16 cellular contexts compared by ENCODE assay signal in genomic region chr20:14134004-14134403, GRCh38.
A peak's percentile ranks its signal among the peaks of the same experiment; 100 is the strongest.
DNase-seq lines count a peak whose midpoint lies in the region; ATAC-seq and TF ChIP-seq lines count a peak whose summit lies in the region.
"Had no signal": no experiment of that assay in that cellular context is flagged by ENCODE, and none has a peak within 500 bp of the region (broad histone marks: within the 10 kb centered on the region; RNA-seq: fewer than 3 reads in every experiment).

No MANE protein-coding gene starts in this region.

- no peaks in the 10 kb centered on the region for H3K9me2 ChIP-seq in PC-3 (replicated peaks; ENCODE audit: low read length)

- H3K36me3 ChIP-seq in PC-3 (ENCODE audit: low read depth, low read length) (no peaks in the 10 kb centered on the region), prostate gland (no peaks in the 10 kb centered on the region), body of pancreas (replicated peaks in 1 of 2; ENCODE audit: insufficient read depth in 1 of 2, low read depth in 2 of 2) (no peaks in the 10 kb centered on the region), H7 (replicated peaks; ENCODE audit: control insufficient read depth, insufficient read depth, low read length) (no peaks in the 10 kb centered on the region)
- H3K36me3 ChIP-seq: BLaER1 treated with 17β-estradiol and CSF1 and Interleukin-3, amounts not matched to agents 10 nM and 100 nM had no signal

- CTCF ChIA-PET in PC-3 (lab: Charles Lee) = no interaction called here

- intact Hi-C loops in PC-3 (cut with micrococcal nuclease) (no loop called here), prostate gland (cut with DNase I) (no loop called here), body of pancreas (cut with DNase I) (no loop called here)

- POLR2A ChIA-PET in PC-3 (lab: Charles Lee; ENCODE audit: unreplicated experiment) = no interaction called here

- H3K27me3 ChIP-seq in PC-3 (ENCODE audit: low read length) = no peaks in the 10 kb centered on the region
- no peaks in the 10 kb centered on the region for H3K27me3 ChIP-seq in prostate gland (replicated peaks; ENCODE audit: insufficient read depth)
- H3K27me3 ChIP-seq in body of pancreas = no peaks in the 10 kb centered on the region
- no peaks in the 10 kb centered on the region for H3K27me3 ChIP-seq in H7 (ENCODE audit: control insufficient read depth, insufficient read depth, low read length)
- H3K27me3 ChIP-seq: BLaER1 treated with 17β-estradiol and CSF1 and Interleukin-3, amounts not matched to agents 10 nM and 100 nM had no signal

- H3K9me3 ChIP-seq in PC-3 (ENCODE audit: low read length) = no peaks in the 10 kb centered on the region
- no peaks in the 10 kb centered on the region for H3K9me3 ChIP-seq in prostate gland
- H3K9me3 ChIP-seq in body of pancreas = no peaks in the 10 kb centered on the region
- H3K9me3 ChIP-seq: A549 had no signal

- ATAC-seq in PC-3 = peak; percentile 18; the same call in 1 of the 2 replicates
- no peak for ATAC-seq in body of pancreas
- ATAC-seq: A549; CD8-positive, alpha-beta T cell had no signal

- H3K4me1 ChIP-seq in PC-3 (ENCODE audit: insufficient read depth, low read length) (no peaks in the 10 kb centered on the region), prostate gland (replicated peaks) (no peaks in the 10 kb centered on the region), body of pancreas (no peaks in the 10 kb centered on the region)
- H3K4me1 ChIP-seq: A549; BLaER1 treated with 17β-estradiol and CSF1 and Interleukin-3, amounts not matched to agents 10 nM and 100 nM; Caco-2 had no signal

- H3K4me2 ChIP-seq in PC-3 (ENCODE audit: low read length) = no peak overlapping the region
- H3K4me2 ChIP-seq: A549; BLaER1 treated with 17β-estradiol and CSF1 and Interleukin-3, amounts not matched to agents 10 nM and 100 nM had no signal

- TF ChIP-seq POLR2A in prostate gland (IDR thresholded peaks at IDR 0.05) = no peak
- no peak for TF ChIP-seq POLR2A in body of pancreas (IDR thresholded peaks at IDR 0.05)

- peak; percentile 13 for DNase-seq in HT-29 (ENCODE audit: low spot score)
- DNase-seq in PC-3 = peak; percentile 12
- peak; percentile 14 for DNase-seq in prostate gland (ENCODE audit: low spot score)
- no peak for DNase-seq in body of pancreas
- no peak for DNase-seq in H7
- DNase-seq: AML-193; Caco-2; Calu3; CD4-positive, alpha-beta T cell; CD8-positive, alpha-beta T cell; DMS79 treated with DMSO at 0.1 percent for 48 hours; GF-D8 had no signal

- BruUV-seq in PC-3 (replicated peaks; lab: Mats Ljungman, UMichigan) = no TSS peak

- H3F3A ChIP-seq in PC-3 (ENCODE audit: low read length, unreplicated experiment) = no peaks in the 10 kb centered on the region

- no peak overlapping the region for H3K9ac ChIP-seq in PC-3 (ENCODE audit: low read length)
- H3K9ac ChIP-seq: BLaER1 treated with 17β-estradiol and CSF1 and Interleukin-3, amounts not matched to agents 10 nM and 100 nM had no signal

- H3K27ac ChIP-seq in PC-3 (ENCODE audit: low read length) (no peak overlapping the region), prostate gland (no peak overlapping the region), body of pancreas (no peak overlapping the region)
- H3K27ac ChIP-seq: 22Rv1; A549; BLaER1 treated with 17β-estradiol and CSF1 and Interleukin-3, amounts not matched to agents 10 nM and 100 nM; C4-2B had no signal

- no peaks in the 10 kb centered on the region for H3K79me2 ChIP-seq in PC-3 (ENCODE audit: low read length)

- no peak overlapping the region for H2AFZ ChIP-seq in PC-3 (ENCODE audit: low read length)

- WGBS in prostate gland = 20% methylated on average over 3 of the region's 3 CpGs
- 90 to 95% methylated on average over 3 of the region's 3 CpGs for whole genome bisulfite sequencing in body of pancreas, 2 donors

- no peaks in the 10 kb centered on the region for H4K20me1 ChIP-seq in PC-3 (ENCODE audit: low read length)
- H4K20me1 ChIP-seq: BLaER1 treated with 17β-estradiol and CSF1 and Interleukin-3, amounts not matched to agents 10 nM and 100 nM had no signal

- no peak overlapping the region for H3K4me3 ChIP-seq in PC-3 (ENCODE audit: low read length)
- no peak overlapping the region for H3K4me3 ChIP-seq in prostate gland
- H3K4me3 ChIP-seq in body of pancreas = no peak overlapping the region
- no peak overlapping the region for H3K4me3 ChIP-seq in H7 (ENCODE audit: insufficient read depth, low read depth, low read length)
- H3K4me3 ChIP-seq: A549; BLaER1 treated with 17β-estradiol and CSF1 and Interleukin-3, amounts not matched to agents 10 nM and 100 nM had no signal

- TF ChIP-seq CTCF in PC-3 (conservative IDR thresholded peaks at IDR 0.05; ENCODE audit: low read depth, low read length) = no peak
- no peak for TF ChIP-seq CTCF in prostate gland (IDR thresholded peaks at IDR 0.05)
- no peak for TF ChIP-seq CTCF in body of pancreas (IDR thresholded peaks at IDR 0.05)

Comparison
In these comparisons a context has a peak if more than half of its experiments do, and no peak if none do; other contexts are left out.
1. DNase-seq: peak in HT-29 (single experiment), PC-3 (single experiment) and prostate gland (single experiment); none in body of pancreas (0 of 4) and H7 (single experiment).